1 cellular context compared by ENCODE assay signal in genomic region chr1:225378880-225379279, GRCh38.
TF ChIP-seq lines count a peak whose summit lies in the region.

No MANE protein-coding gene starts in this region.

TF ChIP-seq in GM23338, 12 proteins besides CTCF, POLR2A, EP300 and RAD21 (continued from another document):
- TF ChIP-seq ZNF462 (CRISPR knock-in tag; IDR thresholded peaks at IDR 0.05) (peak; percentile 42; the same call in 1 of the 2 replicates), ETS1 (IDR thresholded peaks at IDR 0.05) (no peak), JUNB (IDR thresholded peaks at IDR 0.05; ENCODE audit: unreplicated experiment) (no peak), ZNF114 (CRISPR knock-in tag; IDR thresholded peaks at IDR 0.05) (no peak), EZH2 (IDR thresholded peaks at IDR 0.05; ENCODE audit: low read depth, unreplicated experiment) (no peak)
TF ChIP-seq in GM23338: peak in this region for 3.
